ENCODE assay signal across 9 cellular contexts in the genomic region with DNA sequence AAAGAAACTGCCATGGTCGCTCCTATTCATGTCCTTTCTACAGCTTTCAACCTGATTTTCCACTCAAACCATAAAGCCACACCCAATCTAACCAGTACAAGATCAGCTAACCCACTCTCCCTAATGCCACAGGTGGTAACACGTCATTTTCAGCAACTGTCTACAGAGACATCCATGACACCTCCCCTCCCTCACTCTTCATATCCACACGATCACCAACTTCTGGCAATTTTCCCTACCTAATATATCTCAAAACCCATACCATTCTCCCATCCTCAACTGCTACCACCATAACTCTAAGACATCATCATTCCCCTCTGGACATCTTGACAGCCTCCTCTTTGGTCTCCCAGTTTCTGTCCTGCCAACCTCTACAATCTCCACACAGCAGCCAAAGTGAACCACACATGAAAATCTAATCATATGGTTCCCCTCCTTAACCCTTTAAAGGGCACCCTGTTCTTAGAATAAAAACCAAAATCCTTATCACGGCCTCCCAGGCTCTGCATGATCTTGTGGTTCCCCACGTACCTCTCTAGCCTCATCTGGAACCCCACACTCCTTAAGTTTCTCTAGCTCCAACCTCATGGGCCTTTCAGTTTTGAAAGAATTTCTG. TPM values are rescaled to one million over a fixed set of nuclear protein-coding genes. Genes with fewer than 3 reads are reported as not detected.
DNase-seq lines count a peak whose midpoint lies in the region; ATAC-seq and TF ChIP-seq lines count a peak whose summit lies in the region.
"Had no signal": no experiment of that assay in that cellular context is flagged by ENCODE, and none has a peak within 500 bp of the region (broad histone marks: within the 10 kb centered on the region; RNA-seq: fewer than 3 reads in every experiment).

No MANE protein-coding gene starts in this region.

- H3K9me3 ChIP-seq in DND-41 (ENCODE audit: insufficient read depth, low read length, severe bottlenecking): no peaks in the 10 kb centered on the region
- no peaks in the 10 kb centered on the region for H3K9me3 ChIP-seq in MM.1S (replicated peaks; ENCODE audit: insufficient read depth, low read length)
- no peaks in the 10 kb centered on the region for H3K9me3 ChIP-seq in ectodermal cell (ENCODE audit: control insufficient read depth, low read length)
- H3K9me3 ChIP-seq in osteoblast (ENCODE audit: low read depth, low read length): no peaks in the 10 kb centered on the region
- H3K9me3 ChIP-seq in prostate gland: no peaks in the 10 kb centered on the region

- H4K20me1 ChIP-seq in DND-41 (ENCODE audit: insufficient read depth, low read length): no peaks in the 10 kb centered on the region
- no peaks in the 10 kb centered on the region for H4K20me1 ChIP-seq in MM.1S (ENCODE audit: insufficient read depth, low read length)
- H4K20me1 ChIP-seq in osteoblast (ENCODE audit: insufficient read depth, low read length): no peaks in the 10 kb centered on the region

- no peaks in the 10 kb centered on the region for H3K9me2 ChIP-seq in MM.1S (replicated peaks; ENCODE audit: insufficient read depth, low read length)

- intact Hi-C loops in prostate gland (cut with DNase I): loop anchor here (10.0 kb wide), 1 partner anchor 135 kb away; the partner anchor contains the start of gene PLXNB1

- H3K79me2 ChIP-seq in DND-41 (ENCODE audit: insufficient read depth, low read length) (peaks cover 19% of the 10 kb centered on the region), MM.1S (ENCODE audit: low read length) (peaks cover 16% of the 10 kb centered on the region), osteoblast (ENCODE audit: insufficient read depth, low read length) (peaks cover 33% of the 10 kb centered on the region)

- H3K4me2 ChIP-seq in DND-41 (ENCODE audit: insufficient read depth, low read length): peak overlapping the region; percentile 89
- H3K4me2 ChIP-seq in MM.1S (ENCODE audit: low read depth, low read length): peak overlapping the region; percentile 90; the same call in 1 of the 2 replicates
- peak overlapping the region; percentile 91 for H3K4me2 ChIP-seq in osteoblast (ENCODE audit: insufficient read depth, low read length)

- TF ChIP-seq CTCF in DND-41 (IDR thresholded peaks at IDR 0.05; ENCODE audit: borderline replicate concordance, extremely low read depth, low read length, poor library complexity, severe bottlenecking): no peak
- TF ChIP-seq CTCF in MM.1S (IDR thresholded peaks at IDR 0.05; ENCODE audit: low read length): no peak
- no peak for TF ChIP-seq CTCF in osteoblast (IDR thresholded peaks at IDR 0.05; ENCODE audit: extremely low read depth, low read depth, low read length)
- TF ChIP-seq CTCF in prostate gland (IDR thresholded peaks at IDR 0.05): no peak

- peak overlapping the region; percentile 86 for H3K9ac ChIP-seq in DND-41 (ENCODE audit: low read depth, low read length)
- no peak overlapping the region for H3K9ac ChIP-seq in MM.1S (ENCODE audit: low read length)

- 93 to 94% methylated on average over 5 of the region's 5 CpGs for WGBS in ectodermal cell, 2 experiments
- WGBS in prostate gland: 91% methylated on average over 5 of the region's 5 CpGs

- H3K4me1 ChIP-seq in DND-41 (ENCODE audit: insufficient read depth, low read length) (peaks cover 23% of the 10 kb centered on the region), MM.1S (ENCODE audit: low read length) (peaks cover 18% of the 10 kb centered on the region), ectodermal cell (ENCODE audit: control insufficient read depth, insufficient read depth, low read length) (peaks cover 6% of the 10 kb centered on the region), osteoblast (ENCODE audit: insufficient read depth, low read length) (peaks cover 15% of the 10 kb centered on the region), prostate gland (replicated peaks) (no peaks in the 10 kb centered on the region)

- ATAC-seq in DND-41 (ENCODE audit: insufficient read depth, low read depth) (no peak), GM18519 (IDR thresholded peaks at IDR 0.05; ENCODE audit: low FRiP score, unreplicated experiment) (no peak)

- DNase-seq in DND-41 (no peak), MM.1S (no peak), osteoblast (ENCODE audit: insufficient read length, low spot score, missing footprints) (no peak), D341Med (ENCODE audit: low spot score) (no peak), foreskin melanocyte (no peak), prostate gland (ENCODE audit: low spot score) (no peak)

- peak overlapping the region; percentile 90 for H3K27ac ChIP-seq in DND-41 (ENCODE audit: low read length)
- no peak overlapping the region for H3K27ac ChIP-seq in MM.1S (ENCODE audit: low read length)
- no peak overlapping the region for H3K27ac ChIP-seq in ectodermal cell (ENCODE audit: insufficient read depth, low read depth, low read length, poor library complexity, severe bottlenecking)
- no peak overlapping the region for H3K27ac ChIP-seq in osteoblast (ENCODE audit: low read depth, low read length)
- no peak overlapping the region for H3K27ac ChIP-seq in prostate gland

- H3F3A ChIP-seq in MM.1S (ENCODE audit: insufficient read depth, low read length): peaks cover 7% of the 10 kb centered on the region

- no peak for TF ChIP-seq POLR2A in prostate gland (IDR thresholded peaks at IDR 0.05)

- H3K27me3 ChIP-seq in DND-41 (ENCODE audit: insufficient read depth, low read length, poor library complexity) (no peaks in the 10 kb centered on the region), MM.1S (replicated peaks; ENCODE audit: insufficient read depth, low read length) (no peaks in the 10 kb centered on the region), ectodermal cell (ENCODE audit: control insufficient read depth, insufficient read depth, low read length, poor library complexity, severe bottlenecking) (no peaks in the 10 kb centered on the region), osteoblast (ENCODE audit: insufficient read depth, low read length) (no peaks in the 10 kb centered on the region), prostate gland (replicated peaks; ENCODE audit: insufficient read depth) (no peaks in the 10 kb centered on the region)

- H3K4me3 ChIP-seq in DND-41 (ENCODE audit: low read depth in 1 of 2, low read length in 2 of 2) (peak overlapping the region; percentile 69; a peak in 3 of 4 replicates), MM.1S (ENCODE audit: low read length) (no peak overlapping the region), ectodermal cell (ENCODE audit: insufficient read depth, low read depth, low read length) (peak overlapping the region; percentile 93), osteoblast (ENCODE audit: insufficient read depth, low read length) (peak overlapping the region; percentile 90), prostate gland (no peak overlapping the region)

- peak overlapping the region; percentile 99 for H2AFZ ChIP-seq in DND-41 (ENCODE audit: low read depth, low read length)
- H2AFZ ChIP-seq in MM.1S (ENCODE audit: low read length): no peak overlapping the region
- peak overlapping the region; percentile 96 for H2AFZ ChIP-seq in osteoblast (ENCODE audit: low read length)

- peaks cover 33% of the 10 kb centered on the region for H3K36me3 ChIP-seq in DND-41 (ENCODE audit: insufficient read depth, low read length)
- H3K36me3 ChIP-seq in MM.1S (replicated peaks; ENCODE audit: insufficient read depth, low read length): no peaks in the 10 kb centered on the region
- H3K36me3 ChIP-seq in ectodermal cell (ENCODE audit: control insufficient read depth, insufficient read depth, low read length): peaks cover 26% of the 10 kb centered on the region
- H3K36me3 ChIP-seq in osteoblast (ENCODE audit: insufficient read depth, low read length): peaks cover 32% of the 10 kb centered on the region
- H3K36me3 ChIP-seq in prostate gland: peaks cover 0 to 7% of the 10 kb centered on the region in 2 donors

RNA-seq across cellular contexts. Expression of gene NME6, which starts 1.3 kb away (rescaled TPM):
- 19.7 TPM for polyA plus RNA-seq in ectodermal cell (2013, experiment 1 of 4)
- polyA plus RNA-seq in ectodermal cell (2013, experiment 2 of 4): 31.9 TPM
- polyA plus RNA-seq in ectodermal cell (2013, experiment 3 of 4): 23.3 TPM
- polyA plus RNA-seq in ectodermal cell (2013, experiment 4 of 4): 26.5 TPM
- 19.5 and 23.3 TPM in 2 replicates for total RNA-seq in osteoblast
- 10 to 100 TPM; 42.2 to 51.6 TPM for total RNA-seq in prostate gland

RNA-seq across cellular contexts. Expression of gene SPINK8, which starts 33.6 kb away (rescaled TPM):
- not detected for polyA plus RNA-seq in ectodermal cell (2013, experiment 1 of 4)
- polyA plus RNA-seq in ectodermal cell (2013, experiment 2 of 4): not detected
- not detected for polyA plus RNA-seq in ectodermal cell (2013, experiment 3 of 4)
- polyA plus RNA-seq in ectodermal cell (2013, experiment 4 of 4): not detected
- total RNA-seq in osteoblast: not detected in 2 replicates
- total RNA-seq in prostate gland: 1 to 10 TPM in 1 of 2 donors, not detected in 1; 4.9 TPM
- total RNA-seq: subcutaneous adipose tissue had no signal

RNA-seq across cellular contexts. Expression of gene ZNF589, which starts 59.0 kb away (rescaled TPM):
- 67.5 TPM for polyA plus RNA-seq in ectodermal cell (2013, experiment 1 of 4)
- polyA plus RNA-seq in ectodermal cell (2013, experiment 2 of 4): 69.1 TPM
- polyA plus RNA-seq in ectodermal cell (2013, experiment 3 of 4): 53.7 TPM
- polyA plus RNA-seq in ectodermal cell (2013, experiment 4 of 4): 59.5 TPM
- 4.7 and 5.0 TPM in 2 replicates for total RNA-seq in osteoblast
- 10 to 100 TPM; 21.2 to 28.3 TPM for total RNA-seq in prostate gland

Comparison
In these comparisons a context has a peak if more than half of its experiments do, and no peak if none do; other contexts are left out.
1. H3K4me3 ChIP-seq: peak in DND-41 (2 of 2), ectodermal cell (single experiment) and osteoblast (single experiment); none in MM.1S (single experiment) and prostate gland (0 of 2).
2. Peak in every context shown above with its lines, with median percentiles within 50 percentile points of each other: H3K4me2 ChIP-seq.